20 cellular contexts compared by ENCODE assay signal in genomic region chr15:87733005-87733404, GRCh38.
DNase-seq lines count a peak whose midpoint lies in the region; ATAC-seq and TF ChIP-seq lines count a peak whose summit lies in the region.
"Had no signal": no experiment of that assay in that cellular context is flagged by ENCODE, and none has a peak within 500 bp of the region (broad histone marks: within the 10 kb centered on the region; RNA-seq: fewer than 3 reads in every experiment).

No MANE protein-coding gene starts in this region.

- H2BK20ac ChIP-seq in IMR-90 (ENCODE audit: low read depth, low read length): no peak overlapping the region

- TF ChIP-seq POLR2A in IMR-90 (IDR thresholded peaks at IDR 0.05; ENCODE audit: low read depth, low read length): no peak

- H3K36me3 ChIP-seq in IMR-90 (ENCODE audit: control insufficient read depth, insufficient read depth, low read length) (no peaks in the 10 kb centered on the region), mesodermal cell (ENCODE audit: control insufficient read depth, insufficient read depth, low read length) (no peaks in the 10 kb centered on the region)
- H3K36me3 ChIP-seq: ovary had no signal

- no peak overlapping the region for H3K14ac ChIP-seq in IMR-90 (replicated peaks; ENCODE audit: low read depth, low read length)

- no peak overlapping the region for H3K4ac ChIP-seq in IMR-90 (ENCODE audit: low read depth, low read length)

- H3K9me1 ChIP-seq in IMR-90 (ENCODE audit: insufficient read depth, low read length): no peaks in the 10 kb centered on the region

- DNase-seq in AG20443 (ENCODE audit: low spot score): peak; percentile 56
- DNase-seq in IMR-90: peak; percentile 50
- peak; percentile 10 for DNase-seq in fibroblast of peridontal ligament (ENCODE audit: extremely low read depth)
- DNase-seq in NCI-H774 (lab: John Stamatoyannopoulos, UW): no peak
- DNase-seq in glutamatergic neuron: no peak
- no peak for DNase-seq in effector CD4-positive, alpha-beta T cell
- DNase-seq: activated CD4-positive, CD25-positive, alpha-beta regulatory T cell treated with anti-CD3 and anti-CD28 coated beads, Interleukin-2, amount 50 U/mL, for 72 hours; activated naive CD4-positive, alpha-beta T cell; activated T-cell treated with anti-CD3 and anti-CD28 coated beads, Interleukin-2, amount 50 U/mL, for 24 hours; CD4-positive, alpha-beta memory T cell; H9; mammary epithelial cell; naive B cell; NCI-H1105 treated with DMSO at 0.1 percent for 48 hours; NCI-H2081 treated with DMSO at 0.1 percent for 48 hours; NCI-H510A; ovary; SW 1271 had no signal

- no peak overlapping the region for H2BK5ac ChIP-seq in IMR-90 (ENCODE audit: low read depth, low read length, poor library complexity, severe bottlenecking)

- H4K5ac ChIP-seq in IMR-90 (ENCODE audit: low read depth, low read length): no peak overlapping the region

- no peak overlapping the region for H2AK9ac ChIP-seq in IMR-90 (replicated peaks; ENCODE audit: low read depth, low read length, poor library complexity)

- no peaks in the 10 kb centered on the region for H3K9me3 ChIP-seq in IMR-90 (ENCODE audit: control insufficient read depth, insufficient read depth, low read length)
- no peaks in the 10 kb centered on the region for H3K9me3 ChIP-seq in mesodermal cell (ENCODE audit: control insufficient read depth, low read length)
- H3K9me3 ChIP-seq: ovary had no signal

- TF ChIP-seq RAD21 in IMR-90 (IDR thresholded peaks at IDR 0.05; ENCODE audit: low read length): no peak

- H3K23ac ChIP-seq in IMR-90 (ENCODE audit: low read depth, low read length): no peak overlapping the region

- no peak overlapping the region for H2BK120ac ChIP-seq in IMR-90 (ENCODE audit: low read depth, low read length)

- H4K91ac ChIP-seq in IMR-90 (ENCODE audit: insufficient read depth, low read depth, low read length): no peak overlapping the region

- ATAC-seq in IMR-90 (ENCODE audit: low read depth) (peak; percentile 76), HG03565 (IDR thresholded peaks at IDR 0.05; ENCODE audit: unreplicated experiment) (no peak)

- H3K27ac Mint-ChIP-seq in glutamatergic neuron (ENCODE audit: unreplicated experiment): no peak overlapping the region
- H3K27ac Mint-ChIP-seq: activated T-cell treated with anti-CD3 and anti-CD28 coated beads, Interleukin-2, amount 50 U/mL, for 24 hours; CD4-positive, alpha-beta memory T cell; H9; naive B cell had no signal

- H3K27me3 Mint-ChIP-seq in glutamatergic neuron (ENCODE audit: unreplicated experiment): peaks cover 4% of the 10 kb centered on the region
- H3K27me3 Mint-ChIP-seq: CD4-positive, alpha-beta memory T cell; naive B cell had no signal

- CTCF ChIA-PET in IMR-90 (lab: Yijun Ruan, JAX): interaction anchor here (0.6 kb wide), 1 partner anchor 61 kb away, joined by 3 read pairs; no protein-coding TSS in a partner anchor

- H2AFZ ChIP-seq in IMR-90 (replicated peaks; ENCODE audit: low read length, poor library complexity): no peak overlapping the region

- no peak overlapping the region for H3K27ac ChIP-seq in IMR-90 (ENCODE audit: insufficient read depth, low read length)
- peak overlapping the region; percentile 57 for H3K27ac ChIP-seq in mesodermal cell (ENCODE audit: low read depth, low read length, severe bottlenecking)
- H3K27ac ChIP-seq: ovary had no signal

- no peak overlapping the region for H3K4me2 ChIP-seq in IMR-90 (ENCODE audit: low read depth, low read length)

- H3K4me1 Mint-ChIP-seq in glutamatergic neuron (ENCODE audit: low read depth, unreplicated experiment): peaks cover 22% of the 10 kb centered on the region
- H3K4me1 Mint-ChIP-seq: naive B cell had no signal

- H3K36me3 Mint-ChIP-seq in glutamatergic neuron (ENCODE audit: unreplicated experiment): no peaks in the 10 kb centered on the region
- H3K36me3 Mint-ChIP-seq: CD4-positive, alpha-beta memory T cell; naive B cell had no signal

- WGBS in IMR-90 (ENCODE audit: extremely low coverage in 2 of 2, insufficient read length in 1 of 2), 2 experiments: 50% methylated on average over 1 of the region's 4 CpGs; no CpG with 5 or more reads in 1 of the 2 experiments
- WGBS in mesodermal cell (ENCODE audit: insufficient coverage in 2 of 2), 2 experiments: 29 to 40% methylated on average over 1 to 3 of the region's 4 CpGs

- H3K9ac ChIP-seq in IMR-90 (ENCODE audit: low read depth, low read length): no peak overlapping the region

- H3K56ac ChIP-seq in IMR-90 (ENCODE audit: extremely low read depth, insufficient read depth, low read length): no peak overlapping the region

- no TSS peak for BruUV-seq in IMR-90 (replicated peaks; lab: Mats Ljungman, UMichigan)

- intact Hi-C loops in IMR-90 (cut with micrococcal nuclease): no loop called here

- no peak overlapping the region for H2AK5ac ChIP-seq in IMR-90 (ENCODE audit: low read depth, low read length)

- POLR2A ChIA-PET in IMR-90 (lab: Charles Lee; ENCODE audit: unreplicated experiment): no interaction called here

- H2BK15ac ChIP-seq in IMR-90 (ENCODE audit: low read depth, low read length): no peak overlapping the region

- no peak overlapping the region for H3K4me3 Mint-ChIP-seq in glutamatergic neuron (ENCODE audit: unreplicated experiment)
- H3K4me3 Mint-ChIP-seq: activated T-cell treated with anti-CD3 and anti-CD28 coated beads, Interleukin-2, amount 50 U/mL, for 24 hours; CD4-positive, alpha-beta memory T cell; H9 had no signal

- H3K27me3 ChIP-seq in IMR-90 (ENCODE audit: control insufficient read depth, insufficient read depth, low read length): no peaks in the 10 kb centered on the region; the same call in 1 of the 2 replicates
- H3K27me3 ChIP-seq: ovary had no signal

- TF ChIP-seq CTCF in IMR-90 (conservative IDR thresholded peaks at IDR 0.05; ENCODE audit: low read depth, low read length): no peak
- TF ChIP-seq CTCF in glutamatergic neuron (IDR thresholded peaks at IDR 0.05; ENCODE audit: partially characterized antibody, unreplicated experiment): no peak

- H3K79me1 ChIP-seq in IMR-90 (ENCODE audit: low read depth in 1 of 2, low read length in 2 of 2): no peaks in the 10 kb centered on the region

- H3K18ac ChIP-seq in IMR-90 (ENCODE audit: low read depth, low read length): no peak overlapping the region

- H3K4me1 ChIP-seq in IMR-90 (ENCODE audit: control insufficient read depth, insufficient read depth, low read length) (peaks cover 7% of the 10 kb centered on the region; the same call in 1 of the 2 replicates), mesodermal cell (ENCODE audit: control insufficient read depth, insufficient read depth, low read length, poor library complexity, severe bottlenecking) (peaks cover 41% of the 10 kb centered on the region)

- in situ Hi-C loops in IMR-90 (cut with MboI; ENCODE audit: low sequenced_read_pairs): no loop called here

- no peak overlapping the region for H4K8ac ChIP-seq in IMR-90 (ENCODE audit: low read depth in 2 of 2, low read length in 2 of 2)

- peaks cover 8% of the 10 kb centered on the region for H3K9me3 Mint-ChIP-seq in glutamatergic neuron (ENCODE audit: unreplicated experiment)
- H3K9me3 Mint-ChIP-seq: activated T-cell treated with anti-CD3 and anti-CD28 coated beads, Interleukin-2, amount 50 U/mL, for 24 hours; H9 had no signal

- H4K20me1 ChIP-seq in IMR-90 (ENCODE audit: insufficient read depth, low read length): no peaks in the 10 kb centered on the region

- no peak overlapping the region for H3K4me3 ChIP-seq in IMR-90 (ENCODE audit: insufficient read depth, low read depth, low read length)
- no peak overlapping the region for H3K4me3 ChIP-seq in mesodermal cell (ENCODE audit: extremely low read depth, insufficient read depth, low read length, poor library complexity, severe bottlenecking)
- H3K4me3 ChIP-seq: ovary had no signal

- dilution Hi-C loops in IMR-90 (cut with HindIII; ENCODE audit: low sequenced_read_pairs, unreplicated experiment): no loop called here

TF ChIP-seq in IMR-90, 13 proteins besides CTCF, POLR2A, EP300 and RAD21:
- TF ChIP-seq RCOR1 (IDR thresholded peaks at IDR 0.05; ENCODE audit: insufficient replicate concordance, low read length) (no peak), MAZ (IDR thresholded peaks at IDR 0.05; ENCODE audit: borderline replicate concordance, low read depth, low read length) (no peak), CEBPB (IDR thresholded peaks at IDR 0.05; ENCODE audit: low read depth, low read length) (no peak)

Comparison
In these comparisons a context has a peak if more than half of its experiments do, and no peak if none do; other contexts are left out.
1. DNase-seq: peak in AG20443 (single experiment), IMR-90 (single experiment) and fibroblast of peridontal ligament (single experiment); none in NCI-H774 (single experiment), glutamatergic neuron (single experiment) and effector CD4-positive, alpha-beta T cell (single experiment).